In the genomic region with DNA sequence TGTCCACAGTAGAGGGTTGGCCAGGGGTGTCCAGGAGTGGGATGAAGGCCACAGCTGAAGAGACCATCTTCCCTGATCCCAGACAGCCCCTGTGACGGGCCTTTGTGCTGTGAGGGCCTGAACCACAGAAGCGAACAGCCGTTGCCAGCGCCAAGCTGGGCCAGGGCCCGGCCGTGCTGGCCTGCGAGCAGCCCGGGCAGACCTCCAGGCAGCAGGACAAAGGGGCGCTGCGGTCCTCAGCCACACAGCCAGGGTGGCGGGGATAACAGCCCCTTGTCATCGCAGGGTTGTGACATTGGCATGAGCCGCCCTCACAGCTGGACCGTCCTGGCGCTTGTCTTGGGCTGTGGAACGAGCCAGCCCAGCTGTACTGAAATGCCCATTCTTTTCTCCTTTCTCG, we compare ENCODE assay signal across 13 cellular contexts.
DNase-seq lines count a peak whose midpoint lies in the region; ATAC-seq and TF ChIP-seq lines count a peak whose summit lies in the region.
"Had no signal": no experiment of that assay in that cellular context is flagged by ENCODE, and none has a peak within 500 bp of the region (broad histone marks: within the 10 kb centered on the region; RNA-seq: fewer than 3 reads in every experiment).

No MANE protein-coding gene starts in this region.

- H3K27me3 ChIP-seq in OCI-LY1 (ENCODE audit: insufficient read depth, low read length), result no peaks in the 10 kb centered on the region
- no peaks in the 10 kb centered on the region for H3K27me3 ChIP-seq in layer of hippocampus (ENCODE audit: control insufficient read depth, insufficient read depth, low read length)

- H2AFZ ChIP-seq in OCI-LY1 (ENCODE audit: low read length), result no peak overlapping the region

- H3K27ac ChIP-seq in OCI-LY1 (ENCODE audit: low read depth, low read length, poor library complexity, severe bottlenecking), result peak overlapping the region; percentile 97
- peak overlapping the region; percentile 95 for H3K27ac ChIP-seq in layer of hippocampus (ENCODE audit: low read depth, low read length)
- H3K27ac ChIP-seq: prostate gland had no signal

- no peaks in the 10 kb centered on the region for H3K79me2 ChIP-seq in OCI-LY1 (ENCODE audit: insufficient read depth, low read length)

- H3K9me3 ChIP-seq in OCI-LY1 (ENCODE audit: low read length), result no peaks in the 10 kb centered on the region
- H3K9me3 ChIP-seq: HAP-1, mucosa of descending colon, prostate gland had no signal

- H3K4me2 ChIP-seq in OCI-LY1 (ENCODE audit: low read length), result no peak overlapping the region

- DNase-seq in cerebellar cortex (ENCODE audit: low spot score) (peak; percentile 75), superior temporal gyrus (ENCODE audit: extremely low spot score) (peak; percentile 97), type B pancreatic cell (ENCODE audit: extremely low spot score, unreplicated experiment) (no peak)
- DNase-seq in stimulated activated naive CD4-positive, alpha-beta T cell (lab: John Stamatoyannopoulos, UW), result no peak
- DNase-seq: activated CD8-positive, alpha-beta memory T cell treated with anti-CD3 and anti-CD28 coated beads, Interleukin-2, amount 10 ng/mL, durations not matched to agents 7 days and 5 days; GDM1; Kasumi-1 had no signal

- no peak for TF ChIP-seq CTCF in OCI-LY1 (IDR thresholded peaks at IDR 0.05; ENCODE audit: low read length)
- no peak for TF ChIP-seq CTCF in type B pancreatic cell (conservative IDR thresholded peaks at IDR 0.05)

- H3K9me3 Mint-ChIP-seq in type B pancreatic cell, result no peaks in the 10 kb centered on the region

- peaks cover 20% of the 10 kb centered on the region for H3F3A ChIP-seq in OCI-LY1 (ENCODE audit: insufficient read depth, low read length)

- peaks cover 8% of the 10 kb centered on the region for H3K27me3 Mint-ChIP-seq in type B pancreatic cell
- H3K27me3 Mint-ChIP-seq: activated CD8-positive, alpha-beta memory T cell treated with anti-CD3 and anti-CD28 coated beads, Interleukin-2, amount 10 ng/mL, durations not matched to agents 7 days and 5 days had no signal

- no peak overlapping the region for H3K4me3 Mint-ChIP-seq in type B pancreatic cell
- H3K4me3 Mint-ChIP-seq: activated CD8-positive, alpha-beta memory T cell treated with anti-CD3 and anti-CD28 coated beads, Interleukin-2, amount 10 ng/mL, durations not matched to agents 7 days and 5 days had no signal

- H3K36me3 Mint-ChIP-seq in type B pancreatic cell, result no peaks in the 10 kb centered on the region
- H3K36me3 Mint-ChIP-seq: activated CD8-positive, alpha-beta memory T cell treated with anti-CD3 and anti-CD28 coated beads, Interleukin-2, amount 10 ng/mL, durations not matched to agents 7 days and 5 days had no signal

- no peak overlapping the region for H3K27ac Mint-ChIP-seq in type B pancreatic cell

- H3K4me1 ChIP-seq in OCI-LY1 (ENCODE audit: insufficient read depth, low read length, severe bottlenecking), result peaks cover 92% of the 10 kb centered on the region
- H3K4me1 ChIP-seq: HAP-1, prostate gland had no signal

- H3K36me3 ChIP-seq in OCI-LY1 (ENCODE audit: insufficient read depth, low read length), result no peaks in the 10 kb centered on the region
- H3K36me3 ChIP-seq: HAP-1, prostate gland had no signal

- no peak for ATAC-seq in GM21390 (IDR thresholded peaks at IDR 0.05; ENCODE audit: unreplicated experiment)
- ATAC-seq: activated CD8-positive, alpha-beta memory T cell treated with anti-CD3 and anti-CD28 coated beads, Interleukin-2, amount 10 ng/mL, durations not matched to agents 7 days and 5 days; mucosa of descending colon had no signal

- H3K9ac ChIP-seq in OCI-LY1 (ENCODE audit: low read length), result no peak overlapping the region

- H3K9me2 ChIP-seq in OCI-LY1 (ENCODE audit: low read depth, low read length), result no peaks in the 10 kb centered on the region

- no peak overlapping the region for H3K4me3 ChIP-seq in OCI-LY1 (ENCODE audit: low read depth, low read length, poor library complexity, severe bottlenecking)
- H3K4me3 ChIP-seq: HAP-1, mucosa of descending colon, prostate gland had no signal

- H4K20me1 ChIP-seq in OCI-LY1 (ENCODE audit: insufficient read depth, low read length), result no peaks in the 10 kb centered on the region

- peaks cover 21% of the 10 kb centered on the region for H3K4me1 Mint-ChIP-seq in type B pancreatic cell (ENCODE audit: unreplicated experiment)

Comparison
In these comparisons a context has a peak if more than half of its experiments do, and no peak if none do; other contexts are left out.
1. DNase-seq: peak in cerebellar cortex (single experiment) and superior temporal gyrus (single experiment); none in stimulated activated naive CD4-positive, alpha-beta T cell (0 of 6) and type B pancreatic cell (single experiment).